ENCODE assay signal across 22 cellular contexts in genomic region chr20:48880331-48880730, GRCh38. TPM values are rescaled to one million over a fixed set of nuclear protein-coding genes. Genes with fewer than 3 reads are reported as not detected.
DNase-seq lines count a peak whose midpoint lies in the region; ATAC-seq, FAIRE-seq and TF ChIP-seq lines count a peak whose summit lies in the region.
"Had no signal": no experiment of that assay in that cellular context is flagged by ENCODE, and none has a peak within 500 bp of the region (broad histone marks: within the 10 kb centered on the region; RNA-seq: fewer than 3 reads in every experiment).

No MANE protein-coding gene starts in this region.

- H3K36me3 ChIP-seq in ACC112 (ENCODE audit: insufficient read depth, low read length) (no peaks in the 10 kb centered on the region), PC-9 (ENCODE audit: low read depth) (no peaks in the 10 kb centered on the region), K562 (ENCODE audit: control insufficient read depth, insufficient read depth, low read length) (no peaks in the 10 kb centered on the region), mesendoderm (ENCODE audit: control insufficient read depth, insufficient read depth, low read length) (no peaks in the 10 kb centered on the region)
- H3K36me3 ChIP-seq: BLaER1 had no signal

- intact Hi-C loops in PC-9 (cut with micrococcal nuclease; ENCODE audit: unreplicated experiment) = no loop called here
- intact Hi-C loops in K562 (cut with micrococcal nuclease) = no loop called here
- intact Hi-C loops in lower leg skin (cut with DNase I; ENCODE audit: low total_unique reads) = no loop called here
- intact Hi-C loops in activated CD4-positive, alpha-beta T cell treated with anti-CD3 and anti-CD28 coated beads, Interleukin-2, amount 10 ng/mL, durations not matched to agents 24 days and 14 days (cut with micrococcal nuclease) = no loop called here

- H3F3A ChIP-seq in PC-9 (ENCODE audit: insufficient read depth, low read depth) = peaks cover 9% of the 10 kb centered on the region; the same call in 1 of the 2 replicates

- no peaks in the 10 kb centered on the region for H3K9me3 Mint-ChIP-seq in activated CD4-positive, alpha-beta T cell treated with anti-CD3 and anti-CD28 coated beads, Interleukin-2, amount 10 ng/mL, durations not matched to agents 24 days and 14 days
- H3K9me3 Mint-ChIP-seq: CD4-positive, alpha-beta T cell; CD8-positive, alpha-beta memory T cell had no signal

- H3K27ac Mint-ChIP-seq in activated CD4-positive, alpha-beta T cell treated with anti-CD3 and anti-CD28 coated beads, Interleukin-2, amount 10 ng/mL, durations not matched to agents 24 days and 14 days = no peak overlapping the region
- H3K27ac Mint-ChIP-seq: B cell; CD4-positive, alpha-beta T cell; CD8-positive, alpha-beta memory T cell had no signal

- in situ Hi-C loops in K562 (cut with MboI) = no loop called here

- no peak for TF ChIP-seq EP300 in K562 (IDR thresholded peaks at IDR 0.05; ENCODE audit: low read length)

- H4K20me1 ChIP-seq in PC-9 (ENCODE audit: insufficient read depth) (no peaks in the 10 kb centered on the region), K562 (replicated peaks; ENCODE audit: control insufficient read depth, insufficient read depth, low read length) (no peaks in the 10 kb centered on the region)
- H4K20me1 ChIP-seq: BLaER1 had no signal

- H3K4me3 Mint-ChIP-seq in activated CD4-positive, alpha-beta T cell treated with anti-CD3 and anti-CD28 coated beads, Interleukin-2, amount 10 ng/mL, durations not matched to agents 24 days and 14 days = no peak overlapping the region
- H3K4me3 Mint-ChIP-seq: B cell; CD4-positive, alpha-beta T cell; CD8-positive, alpha-beta memory T cell had no signal

- H3K9ac ChIP-seq in K562 (ENCODE audit: insufficient read depth in 1 of 2, low read depth in 2 of 2, low read length in 2 of 2) (no peak overlapping the region), mesendoderm (ENCODE audit: low read length) (no peak overlapping the region)
- H3K9ac ChIP-seq: BLaER1 had no signal

- no peak overlapping the region for H4K8ac ChIP-seq in mesendoderm (ENCODE audit: low read depth, low read length)

- H3K27ac ChIP-seq in ACC112 (ENCODE audit: low read depth, low read length) = no peak overlapping the region
- peak overlapping the region; percentile 34 for H3K27ac ChIP-seq in PC-9
- H3K27ac ChIP-seq in K562 (ENCODE audit: extremely low read depth, low read depth, low read length) = no peak overlapping the region
- no peak overlapping the region for H3K27ac ChIP-seq in mesendoderm (ENCODE audit: low read depth, low read length)
- H3K27ac ChIP-seq: A549, BLaER1, C4-2B had no signal

- no peak overlapping the region for H3K18ac ChIP-seq in mesendoderm (ENCODE audit: low read length)

- H3K27me3 ChIP-seq in ACC112 (ENCODE audit: insufficient read depth, low read length) (no peaks in the 10 kb centered on the region), PC-9 (ENCODE audit: insufficient read depth, low read depth) (no peaks in the 10 kb centered on the region), K562 (ENCODE audit: control insufficient read depth in 2 of 2, insufficient read depth in 2 of 2, low read length in 2 of 2) (no peaks in the 10 kb centered on the region), mesendoderm (ENCODE audit: insufficient read depth, low read length, poor library complexity) (no peaks in the 10 kb centered on the region)
- H3K27me3 ChIP-seq: BLaER1 had no signal

- no peak overlapping the region for H2BK15ac ChIP-seq in mesendoderm (replicated peaks; ENCODE audit: low read depth)

- no peak for DNase-seq in PC-9
- no peak for DNase-seq in K562 (ENCODE audit: extremely low read depth in 1 of 4, low spot score in 3 of 4)
- DNase-seq in mesendoderm = no peak
- no peak for DNase-seq in lower leg skin (ENCODE audit: low spot score in 2 of 2)
- DNase-seq in frontal cortex (ENCODE audit: low spot score in 2 of 2) = no peak
- DNase-seq in activated CD4-positive, alpha-beta T cell treated with anti-CD3 and anti-CD28 coated beads, Interleukin-2, amount 10 ng/mL, durations not matched to agents 24 days and 14 days = no peak
- DNase-seq: 8988T; CD4-positive, alpha-beta T cell; CD8-positive, alpha-beta memory T cell; DMS 273 treated with DMSO at 0.1 percent for 48 hours; DMS79; GDM1; GOT3; H7 had no signal

- no peak overlapping the region for H2BK120ac ChIP-seq in mesendoderm (ENCODE audit: low read depth, low read length)

- no peak overlapping the region for H3K23ac ChIP-seq in mesendoderm (ENCODE audit: low read length)

- H3K9me2 ChIP-seq in PC-9 (ENCODE audit: insufficient read depth) = no peaks in the 10 kb centered on the region

- POLR2A ChIA-PET in PC-9 (lab: Charles Lee; ENCODE audit: unreplicated experiment) (no interaction called here), K562 (lab: Yijun Ruan, JAX) (interaction anchor here (0.6 to 1.2 kb wide), 3 partner anchors 13 to 792 kb away, joined by 3 to 4 read pairs (median 3); no protein-coding TSS in a partner anchor)

- H2AK5ac ChIP-seq in mesendoderm (ENCODE audit: low read length) = no peak overlapping the region

- H3K79me2 ChIP-seq in ACC112 (ENCODE audit: control insufficient read depth, insufficient read depth, low read length, unreplicated experiment) (no peaks in the 10 kb centered on the region), PC-9 (ENCODE audit: low read depth) (no peaks in the 10 kb centered on the region), K562 (ENCODE audit: control insufficient read depth, insufficient read depth, low read length) (peaks cover 7% of the 10 kb centered on the region; the same call in 1 of the 3 replicates), mesendoderm (ENCODE audit: control insufficient read depth, insufficient read depth, low read length) (no peaks in the 10 kb centered on the region)

- CTCF ChIA-PET in PC-9 (lab: Charles Lee) (interaction anchor here (0.6 kb wide), 1 partner anchor 1043 kb away, joined by 4 read pairs; no protein-coding TSS in a partner anchor), K562 (lab: Yijun Ruan, JAX; ENCODE audit: low intra/inter-chr PET ratio) (interaction anchor here (0.6 kb wide), 1 partner anchor 1399 kb away, joined by 3 read pairs; no protein-coding TSS in a partner anchor)

- no peak overlapping the region for H4K5ac ChIP-seq in mesendoderm (ENCODE audit: low read length)

- BruUV-seq in PC-9 (replicated peaks; lab: Mats Ljungman, UMichigan) = no TSS peak
- no TSS peak for BruUV-seq in K562 (replicated peaks; lab: Mats Ljungman, UMichigan)

- H3K4me2 ChIP-seq in PC-9 (peak overlapping the region; percentile 35; the same call in 1 of the 2 replicates), K562 (ENCODE audit: insufficient read depth, low read length) (no peak overlapping the region), mesendoderm (ENCODE audit: low read length) (no peak overlapping the region)
- H3K4me2 ChIP-seq: A549, BLaER1 had no signal

- H3K4me1 ChIP-seq in ACC112 (ENCODE audit: control insufficient read depth, insufficient read depth, low read length, unreplicated experiment) (peaks cover 25% of the 10 kb centered on the region), PC-9 (replicated peaks; ENCODE audit: insufficient read depth) (peaks cover 30% of the 10 kb centered on the region), K562 (replicated peaks in 1 of 2; ENCODE audit: control insufficient read depth in 2 of 2, insufficient read depth in 2 of 2, low read length in 2 of 2) (peaks cover 3 to 12% of the 10 kb centered on the region in 2 experiments; a peak in 2 of 5 replicates), mesendoderm (ENCODE audit: control insufficient read depth, low read depth, low read length) (peaks cover 7% of the 10 kb centered on the region)

- H2BK5ac ChIP-seq in mesendoderm (ENCODE audit: low read length) = no peak overlapping the region

- peaks cover 4% of the 10 kb centered on the region for H3K4me1 Mint-ChIP-seq in activated CD4-positive, alpha-beta T cell treated with anti-CD3 and anti-CD28 coated beads, Interleukin-2, amount 10 ng/mL, durations not matched to agents 24 days and 14 days

- TF ChIP-seq CTCF in PC-9 (conservative IDR thresholded peaks at IDR 0.05) (no peak), K562 (IDR thresholded peaks at IDR 0.05 in 2 of 3, conservative IDR thresholded peaks at IDR 0.05 in 1 of 3; ENCODE audit: insufficient read depth in 2 of 3, low read depth in 1 of 3, low read length in 3 of 3) (no peak), lower leg skin (IDR thresholded peaks at IDR 0.05) (no peak)

- WGBS in K562 (ENCODE audit: insufficient coverage, low coverage, missing lambda C conversion rate) = 50% methylated on average over 3 of the region's 3 CpGs
- WGBS in mesendoderm (ENCODE audit: extremely low coverage, insufficient coverage, low lambda C conversion rate) = no CpG with 5 or more reads among the region's 3 CpGs
- 70 to 89% methylated on average over 3 of the region's 3 CpGs for WGBS in lower leg skin, 2 donors

- ATAC-seq in K562 (no peak), GM18520 (IDR thresholded peaks at IDR 0.05; ENCODE audit: unreplicated experiment) (no peak)
- ATAC-seq: A549, GM12878 had no signal

- H3K9me3 ChIP-seq in PC-9 (ENCODE audit: insufficient read depth, low read depth) (no peaks in the 10 kb centered on the region), K562 (replicated peaks; ENCODE audit: control insufficient read depth, insufficient read depth, low read depth, low read length) (no peaks in the 10 kb centered on the region)
- H3K9me3 ChIP-seq: A549, BLaER1 had no signal

- H3K79me1 ChIP-seq in mesendoderm (ENCODE audit: low read length) = no peaks in the 10 kb centered on the region

- H3K36me3 Mint-ChIP-seq in activated CD4-positive, alpha-beta T cell treated with anti-CD3 and anti-CD28 coated beads, Interleukin-2, amount 10 ng/mL, durations not matched to agents 24 days and 14 days (ENCODE audit: low read depth) = no peaks in the 10 kb centered on the region
- H3K36me3 Mint-ChIP-seq: CD8-positive, alpha-beta memory T cell had no signal

- no peak for TF ChIP-seq RAD21 in K562 (CRISPR knock-in tag; conservative IDR thresholded peaks at IDR 0.05 in 1 of 2, IDR thresholded peaks at IDR 0.05 in 1 of 2)

- no peak overlapping the region for H3K56ac ChIP-seq in mesendoderm (ENCODE audit: low read length)

- H3K27me3 Mint-ChIP-seq in activated CD4-positive, alpha-beta T cell treated with anti-CD3 and anti-CD28 coated beads, Interleukin-2, amount 10 ng/mL, durations not matched to agents 24 days and 14 days = peaks cover 6% of the 10 kb centered on the region
- H3K27me3 Mint-ChIP-seq: B cell; CD4-positive, alpha-beta T cell had no signal

- H3K4me3 ChIP-seq in ACC112 (ENCODE audit: low read depth, low read length) (no peak overlapping the region), PC-9 (no peak overlapping the region), K562 (no peak overlapping the region), mesendoderm (ENCODE audit: low read length) (no peak overlapping the region), lower leg skin (ENCODE audit: low read depth, poor library complexity, severe bottlenecking) (no peak overlapping the region)
- H3K4me3 ChIP-seq: A549, BLaER1, GM12878 had no signal

- H2AFZ ChIP-seq in ACC112 (ENCODE audit: low read length, unreplicated experiment) (peak overlapping the region; percentile 4), PC-9 (0 out of 2 replicates have a peak overlapping the region, but pooled peaks have one; percentile 2), K562 (ENCODE audit: low read depth, low read length) (no peak overlapping the region)

- no peaks in the 10 kb centered on the region for H3K9me1 ChIP-seq in K562 (ENCODE audit: control insufficient read depth, insufficient read depth, low read length)

- FAIRE-seq in K562 (lab: Jason Lieb, UNC) = no peak
- no peak for FAIRE-seq in frontal cortex (lab: Jason Lieb, UNC)
- FAIRE-seq: A549, D721Med, GM12878 had no signal

- no peak for TF ChIP-seq POLR2A in K562 (conservative IDR thresholded peaks at IDR 0.05)
- TF ChIP-seq POLR2A in lower leg skin (IDR thresholded peaks at IDR 0.05) = no peak

- H3K4ac ChIP-seq in mesendoderm (ENCODE audit: low read depth, low read length) = peak overlapping the region; percentile 63

RNA-seq across cellular contexts. Expression of gene ARFGEF2, which starts 41.2 kb away (rescaled TPM):
- total RNA-seq in PC-9 (2021) (39.9 and 47.0 TPM in 2 replicates), K562 (2014; rRNA removed) (13.5 and 17.0 TPM in 2 replicates), K562 (2014; rRNA removed; fragmentation: Illumina TruSeq; extraction: Trizol) (17.8 and 18.7 TPM in 2 replicates), K562 (2015; rRNA removed; fragmentation: Illumina TruSeq; extraction: Trizol) (17.6 and 18.1 TPM in 2 replicates), K562 (2021) (16.8 and 18.8 TPM in 2 replicates), lower leg skin (10 to 100 TPM; 27.2 to 45.1 (median 35.3) TPM), frontal cortex (26.9 TPM)
- total RNA-seq in K562 (2011; cell fraction: chromatin; rRNA removed; ENCODE audit: low replicate concordance) = 31.2 and 69.0 TPM in 2 replicates
- total RNA-seq in K562 (2011; cell fraction: nucleolus; rRNA removed) = 19.2 and 25.7 TPM in 2 replicates
- 20.0 and 31.2 TPM in 2 replicates for total RNA-seq in K562 (2011; cell fraction: nucleoplasm; rRNA removed)
- polyA plus RNA-seq in K562 (2011; rRNA removed) (10.1 and 13.5 TPM in 2 replicates), K562 (2014; fragmentation: Illumina TruSeq; extraction: Trizol) (12.7 and 13.7 TPM in 2 replicates), K562 (2014; fragmentation: Nextera tagmentation; extraction: Ambion mirVana) (1 to 10 TPM; 4.2 TPM), K562 (2014; rRNA removed) (9.1 and 9.4 TPM in 2 replicates)
- 5.8 and 7.7 TPM in 2 replicates for polyA plus RNA-seq in K562 (2011; cell fraction: cytosol; rRNA removed)
- 19.2 and 21.4 TPM in 2 replicates for polyA plus RNA-seq in K562 (2011; cell fraction: nucleus; rRNA removed)
- polyA plus RNA-seq in K562 (2012) = 9.0 and 9.8 TPM in 2 replicates
- polyA minus RNA-seq in K562 (2011; rRNA and poly(A)+ RNA removed) = 33.9 and 36.1 TPM in 2 replicates
- polyA minus RNA-seq in K562 (2011; cell fraction: cytosol; rRNA and poly(A)+ RNA removed) = 12.8 and 16.2 TPM in 2 replicates
- polyA minus RNA-seq in K562 (2011; cell fraction: nucleus; rRNA and poly(A)+ RNA removed) = 11.7 and 19.5 TPM in 2 replicates
- polyA plus RNA-seq in mesendoderm (2013, experiment 1 of 2) = 9.4 TPM
- 9.0 TPM for polyA plus RNA-seq in mesendoderm (2013, experiment 2 of 2)
- total RNA-seq in activated CD4-positive, alpha-beta T cell treated with anti-CD3 and anti-CD28 coated beads, Interleukin-2, amount 10 ng/mL, durations not matched to agents 24 days and 14 days = 28.0 and 30.9 TPM in 2 replicates

RNA-seq across cellular contexts. Expression of gene PREX1, which starts 52.5 kb away (rescaled TPM):
- 3.3 and 4.3 TPM in 2 replicates for total RNA-seq in PC-9 (2021)
- 7.3 and 17.0 TPM in 2 replicates for total RNA-seq in K562 (2011; cell fraction: chromatin; rRNA removed; ENCODE audit: low replicate concordance)
- 5.9 and 8.0 TPM in 2 replicates for total RNA-seq in K562 (2011; cell fraction: nucleolus; rRNA removed)
- 7.9 and 9.6 TPM in 2 replicates for total RNA-seq in K562 (2011; cell fraction: nucleoplasm; rRNA removed)
- 5.4 and 9.3 TPM in 2 replicates for total RNA-seq in K562 (2014; rRNA removed)
- 3.3 and 5.1 TPM in 2 replicates for total RNA-seq in K562 (2014; rRNA removed; fragmentation: Illumina TruSeq; extraction: Trizol)
- 4.7 and 4.8 TPM in 2 replicates for total RNA-seq in K562 (2015; rRNA removed; fragmentation: Illumina TruSeq; extraction: Trizol)
- total RNA-seq in K562 (2021) = 9.0 and 10.4 TPM in 2 replicates
- 1.8 and 4.9 TPM in 2 replicates for polyA plus RNA-seq in K562 (2011; rRNA removed)
- 2.5 and 2.6 TPM in 2 replicates for polyA plus RNA-seq in K562 (2011; cell fraction: cytosol; rRNA removed)
- 5.3 and 7.3 TPM in 2 replicates for polyA plus RNA-seq in K562 (2011; cell fraction: nucleus; rRNA removed)
- polyA plus RNA-seq in K562 (2012) = 5.7 and 10.6 TPM in 2 replicates
- polyA plus RNA-seq in K562 (2014; fragmentation: Illumina TruSeq; extraction: Trizol) = 5.5 and 6.1 TPM in 2 replicates
- 1 to 10 TPM in 1 of 2 experiments, under 1 TPM in 1; 0.37 to 1.6 TPM for polyA plus RNA-seq in K562 (2014; fragmentation: Nextera tagmentation; extraction: Ambion mirVana)
- polyA plus RNA-seq in K562 (2014; rRNA removed) = 4.2 and 4.4 TPM in 2 replicates
- polyA minus RNA-seq in K562 (2011; rRNA and poly(A)+ RNA removed) = 3.3 and 4.7 TPM in 2 replicates
- polyA minus RNA-seq in K562 (2011; cell fraction: cytosol; rRNA and poly(A)+ RNA removed) = 1.6 and 4.8 TPM in 2 replicates
- polyA minus RNA-seq in K562 (2011; cell fraction: nucleus; rRNA and poly(A)+ RNA removed) = 2.7 and 8.8 TPM in 2 replicates
- 20.7 TPM for polyA plus RNA-seq in mesendoderm (2013, experiment 1 of 2)
- 19.7 TPM for polyA plus RNA-seq in mesendoderm (2013, experiment 2 of 2)
- 10 to 100 TPM in 1 of 4 donors, 1 to 10 TPM in 3; 5.4 to 18.6 (median 7.9) TPM for total RNA-seq in lower leg skin
- total RNA-seq in frontal cortex = 18.8 TPM
- 64.3 and 65.5 TPM in 2 replicates for total RNA-seq in activated CD4-positive, alpha-beta T cell treated with anti-CD3 and anti-CD28 coated beads, Interleukin-2, amount 10 ng/mL, durations not matched to agents 24 days and 14 days
